Comparison of ENCODE assay signal across 14 cellular contexts in the genomic region with DNA sequence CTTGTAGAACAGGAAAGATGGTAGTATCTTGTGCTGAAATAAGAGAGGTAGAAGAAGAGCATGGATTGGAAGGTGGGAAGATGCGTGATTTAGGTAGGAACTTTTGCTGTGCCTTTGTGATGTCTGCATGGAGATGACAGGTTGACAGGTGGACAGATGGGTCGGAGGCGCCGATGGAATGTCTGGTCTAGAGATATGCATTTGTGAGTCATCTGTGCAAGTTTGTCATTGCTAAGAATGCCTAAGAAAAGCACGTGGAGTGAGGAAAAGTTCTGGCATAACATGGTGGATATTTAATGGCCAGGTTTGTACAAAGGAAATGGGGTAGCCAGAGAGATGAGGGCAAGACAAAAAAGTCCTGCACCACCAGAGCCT.
"Had no signal": no experiment of that assay in that cellular context is flagged by ENCODE, and none has a peak within 500 bp of the region (broad histone marks: within the 10 kb centered on the region; RNA-seq: fewer than 3 reads in every experiment).

No MANE protein-coding gene starts in this region.

- H3K4me3 ChIP-seq: ascending aorta, lung, upper lobe of left lung had no signal

- ATAC-seq: activated T-cell treated with anti-CD3 and anti-CD28 coated beads, Interleukin-2, amount 50 U/mL, for 4 hours; effector memory CD8-positive, alpha-beta T cell; left cardiac atrium; naive thymus-derived CD8-positive, alpha-beta T cell; T-cell had no signal

- DNase-seq: activated CD4-positive, alpha-beta memory T cell treated with anti-CD3 and anti-CD28 coated beads for 36 hours; activated gamma-delta T cell treated with Interleukin-2 at 50 U/mL for 16 hours; activated naive CD8-positive, alpha-beta T cell treated with anti-CD3 and anti-CD28 coated beads, Interleukin-2, amount 10 ng/mL, durations not matched to agents 7 days and 5 days; activated T-cell treated with anti-CD3 and anti-CD28 coated beads, Interleukin-2, amount 50 U/mL, for 4 hours; central memory CD4-positive, alpha-beta T cell; effector memory CD8-positive, alpha-beta T cell; left cardiac atrium; naive thymus-derived CD8-positive, alpha-beta T cell; T-cell; upper lobe of left lung had no signal

- H3K27me3 ChIP-seq: ascending aorta, upper lobe of left lung had no signal

- H3K27ac ChIP-seq: ascending aorta, neutrophil, upper lobe of left lung, VCaP had no signal

- H3K36me3 ChIP-seq: ascending aorta, neutrophil, upper lobe of left lung had no signal

- H3K9me3 ChIP-seq: ascending aorta, neutrophil, upper lobe of left lung had no signal
